9 cellular contexts compared by ENCODE assay signal in the genomic region with DNA sequence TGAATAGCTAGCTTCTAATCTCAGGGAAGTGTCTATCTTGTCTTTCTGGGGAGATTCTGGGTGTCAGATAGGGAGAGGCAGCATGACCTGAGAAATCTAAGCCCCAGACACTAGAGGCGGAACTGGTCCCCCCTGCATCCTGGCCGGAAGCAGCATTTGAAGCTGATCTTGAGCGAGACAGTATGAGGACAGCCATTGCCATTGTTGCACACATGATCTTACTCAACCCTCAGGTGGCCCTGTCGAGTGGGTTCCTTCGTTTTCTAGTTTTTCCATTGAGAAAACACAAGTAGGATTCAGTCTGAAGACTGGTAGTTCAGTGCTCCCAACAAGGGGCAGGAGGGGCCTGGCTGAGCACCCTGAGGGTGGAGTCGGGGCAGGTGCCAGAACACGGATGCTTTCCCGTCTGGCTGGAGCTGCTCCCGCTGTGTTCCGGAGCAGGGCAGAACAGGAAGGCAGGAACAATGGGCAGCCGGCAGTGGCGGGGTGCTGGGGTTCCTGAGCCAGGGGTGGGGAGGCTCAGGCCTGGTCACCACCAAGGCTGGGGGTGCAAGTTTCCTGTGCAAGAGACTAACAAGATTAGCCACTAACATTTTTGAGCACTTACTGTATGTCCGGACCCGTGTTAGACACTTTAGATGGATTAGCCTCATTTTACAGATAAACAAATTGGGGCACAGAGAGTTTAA. TPM values are rescaled to one million over a fixed set of nuclear protein-coding genes. Genes with fewer than 3 reads are reported as not detected.
DNase-seq lines count a peak whose midpoint lies in the region; ATAC-seq and TF ChIP-seq lines count a peak whose summit lies in the region.
"Had no signal": no experiment of that assay in that cellular context is flagged by ENCODE, and none has a peak within 500 bp of the region (broad histone marks: within the 10 kb centered on the region; RNA-seq: fewer than 3 reads in every experiment).

No MANE protein-coding gene starts in this region.

- H3K36me3 Mint-ChIP-seq in HFFc6 (ENCODE audit: low read depth) (peaks cover 15% of the 10 kb centered on the region), Caco-2 (ENCODE audit: insufficient read depth, unreplicated experiment) (peaks cover 21% of the 10 kb centered on the region)
- peaks cover 25% of the 10 kb centered on the region for H3K36me3 Mint-ChIP-seq in activated naive CD8-positive, alpha-beta T cell treated with anti-CD3 and anti-CD28 coated beads for 36 hours
- H3K36me3 Mint-ChIP-seq in stimulated activated effector memory CD8-positive, alpha-beta T cell treated with anti-CD3 and anti-CD28 coated beads, Interleukin-12 subunit alpha, Interleukin-12 subunit beta, amount 100 ng/mL, for 72 hours = peaks cover 10% of the 10 kb centered on the region

- H3K9me3 Mint-ChIP-seq in HFFc6 (no peaks in the 10 kb centered on the region), Caco-2 (ENCODE audit: unreplicated experiment) (no peaks in the 10 kb centered on the region)
- no peaks in the 10 kb centered on the region for H3K9me3 Mint-ChIP-seq in activated naive CD8-positive, alpha-beta T cell treated with anti-CD3 and anti-CD28 coated beads for 36 hours
- H3K9me3 Mint-ChIP-seq in stimulated activated effector memory CD8-positive, alpha-beta T cell treated with anti-CD3 and anti-CD28 coated beads, Interleukin-12 subunit alpha, Interleukin-12 subunit beta, amount 100 ng/mL, for 72 hours = no peaks in the 10 kb centered on the region

- H3K27ac Mint-ChIP-seq in HFFc6 = peak overlapping the region; percentile 68
- H3K27ac Mint-ChIP-seq in activated naive CD8-positive, alpha-beta T cell treated with anti-CD3 and anti-CD28 coated beads for 36 hours = peak overlapping the region; percentile 80
- H3K27ac Mint-ChIP-seq in stimulated activated effector memory CD8-positive, alpha-beta T cell treated with anti-CD3 and anti-CD28 coated beads, Interleukin-12 subunit alpha, Interleukin-12 subunit beta, amount 100 ng/mL, for 72 hours = peak overlapping the region; percentile 72
- H3K27ac Mint-ChIP-seq in Caco-2 (ENCODE audit: unreplicated experiment) = no peak overlapping the region

- DNase-seq in HFFc6 (no peak), right atrium auricular region (ENCODE audit: low spot score) (peak; percentile 84), Caco-2 (no peak), pons (ENCODE audit: low spot score) (no peak), NCI-H187 (lab: John Stamatoyannopoulos, UW) (no peak), HuH-7.5 (ENCODE audit: low spot score) (no peak)
- DNase-seq in activated naive CD8-positive, alpha-beta T cell treated with anti-CD3 and anti-CD28 coated beads for 36 hours = no peak
- DNase-seq in stimulated activated effector memory CD8-positive, alpha-beta T cell treated with anti-CD3 and anti-CD28 coated beads, Interleukin-12 subunit alpha, Interleukin-12 subunit beta, amount 100 ng/mL, for 72 hours (ENCODE audit: low spot score in 2 of 2) = peak; percentile 1 to 43

- intact Hi-C loops in Caco-2 (cut with micrococcal nuclease; ENCODE audit: unreplicated experiment) = no loop called here

- H3K27ac ChIP-seq in right atrium auricular region = peak overlapping the region; percentile 57 to 63
- H3K27ac ChIP-seq: SK-N-MC had no signal

- H3K4me3 ChIP-seq in right atrium auricular region = no peak overlapping the region
- no peak overlapping the region for H3K4me3 ChIP-seq in Caco-2 (ENCODE audit: low read depth, low read length)
- H3K4me3 ChIP-seq: SK-N-MC had no signal

- CTCF ChIA-PET in Caco-2 (lab: Charles Lee) = no interaction called here

- H3K4me1 ChIP-seq in right atrium auricular region = peaks cover 0 to 36% of the 10 kb centered on the region in 2 donors
- H3K4me1 ChIP-seq in Caco-2 = peaks cover 7% of the 10 kb centered on the region

- H3K27me3 Mint-ChIP-seq in HFFc6 (ENCODE audit: insufficient read depth) (peaks cover 2% of the 10 kb centered on the region; the same call in 1 of the 2 replicates), Caco-2 (ENCODE audit: insufficient read depth, unreplicated experiment) (no peaks in the 10 kb centered on the region)
- H3K27me3 Mint-ChIP-seq in activated naive CD8-positive, alpha-beta T cell treated with anti-CD3 and anti-CD28 coated beads for 36 hours = no peaks in the 10 kb centered on the region

- H3K9me3 ChIP-seq in right atrium auricular region (no peaks in the 10 kb centered on the region), Caco-2 (no peaks in the 10 kb centered on the region)

- H3K27me3 ChIP-seq in right atrium auricular region (no peaks in the 10 kb centered on the region), Caco-2 (replicated peaks; ENCODE audit: control insufficient read depth, insufficient read depth, low read length) (no peaks in the 10 kb centered on the region)

- TF ChIP-seq CTCF in HFFc6 (IDR thresholded peaks at IDR 0.05) (no peak), right atrium auricular region (IDR thresholded peaks at IDR 0.05) (no peak), Caco-2 (IDR thresholded peaks at IDR 0.05; ENCODE audit: insufficient read depth in 1 of 2, low read depth in 1 of 2, low read length in 1 of 2, severe bottlenecking in 1 of 2, unreplicated experiment in 1 of 2) (no peak)

- BruUV-seq in Caco-2 (replicated peaks; lab: Mats Ljungman, UMichigan) = no TSS peak

- H3K36me3 ChIP-seq in right atrium auricular region (no peaks in the 10 kb centered on the region), Caco-2 (ENCODE audit: control insufficient read depth, insufficient read depth, low read length) (peaks cover 3% of the 10 kb centered on the region)

- POLR2A ChIA-PET in Caco-2 (lab: Charles Lee) = no interaction called here

- H3K4me3 Mint-ChIP-seq in HFFc6 (0 out of 2 replicates have a peak overlapping the region, but pooled peaks have one; percentile 9), Caco-2 (ENCODE audit: unreplicated experiment) (no peak overlapping the region)
- H3K4me3 Mint-ChIP-seq in activated naive CD8-positive, alpha-beta T cell treated with anti-CD3 and anti-CD28 coated beads for 36 hours = peak overlapping the region; percentile 27
- H3K4me3 Mint-ChIP-seq in stimulated activated effector memory CD8-positive, alpha-beta T cell treated with anti-CD3 and anti-CD28 coated beads, Interleukin-12 subunit alpha, Interleukin-12 subunit beta, amount 100 ng/mL, for 72 hours = no peak overlapping the region

- H3K4me1 Mint-ChIP-seq in HFFc6 (ENCODE audit: low read depth) (peaks cover 45% of the 10 kb centered on the region), Caco-2 (ENCODE audit: low read depth, unreplicated experiment) (no peaks in the 10 kb centered on the region)
- H3K4me1 Mint-ChIP-seq in activated naive CD8-positive, alpha-beta T cell treated with anti-CD3 and anti-CD28 coated beads for 36 hours = peaks cover 31% of the 10 kb centered on the region
- peaks cover 34% of the 10 kb centered on the region for H3K4me1 Mint-ChIP-seq in stimulated activated effector memory CD8-positive, alpha-beta T cell treated with anti-CD3 and anti-CD28 coated beads, Interleukin-12 subunit alpha, Interleukin-12 subunit beta, amount 100 ng/mL, for 72 hours

- ATAC-seq in stimulated activated effector memory CD8-positive, alpha-beta T cell treated with anti-CD3 and anti-CD28 coated beads, Interleukin-12 subunit alpha, Interleukin-12 subunit beta, amount 100 ng/mL, for 72 hours = no peak

RNA-seq across cellular contexts. Expression of gene SDCBP2, which starts 7.9 kb away (rescaled TPM):
- total RNA-seq in HFFc6 (2021; fragmentation: NEBNext Ultra II Directional; extraction: Animal tissue kit (Norgen Biotek cat#: 25700)) = 1 to 10 TPM in 1 of 6 experiments, under 1 TPM in 5; 0.51 to 1.5 (median 0.76) TPM
- total RNA-seq in activated naive CD8-positive, alpha-beta T cell treated with anti-CD3 and anti-CD28 coated beads for 36 hours = 1 to 10 TPM; 3.3 to 3.9 TPM
- total RNA-seq in right atrium auricular region (1 to 10 TPM; 2.9 to 3.9 TPM), Caco-2 (2022) (1.4 and 2.0 TPM in 2 replicates)

RNA-seq across cellular contexts. Expression of gene FKBP1A, which starts 56.0 kb away (rescaled TPM):
- total RNA-seq in HFFc6 (2021; fragmentation: NEBNext Ultra II Directional; extraction: Animal tissue kit (Norgen Biotek cat#: 25700)) = 100 to 1,000 TPM; 437 to 543 (median 491) TPM
- total RNA-seq in activated naive CD8-positive, alpha-beta T cell treated with anti-CD3 and anti-CD28 coated beads for 36 hours = 100 to 1,000 TPM; 315 to 324 TPM
- total RNA-seq in right atrium auricular region (10 to 100 TPM; 73.5 to 98.7 TPM), Caco-2 (2022) (220 and 228 TPM in 2 replicates)

Comparison
In these comparisons a context has a peak if more than half of its experiments do, and no peak if none do; other contexts are left out.
1. DNase-seq: peak in right atrium auricular region (single experiment) and stimulated activated effector memory CD8-positive, alpha-beta T cell treated with anti-CD3 and anti-CD28 coated beads, Interleukin-12 subunit alpha, Interleukin-12 subunit beta, amount 100 ng/mL, for 72 hours (2 of 2); none in HFFc6 (single experiment), activated naive CD8-positive, alpha-beta T cell treated with anti-CD3 and anti-CD28 coated beads for 36 hours (single experiment), Caco-2 (0 of 2), pons (single experiment), NCI-H187 (0 of 2) and HuH-7.5 (single experiment).
2. H3K4me3 Mint-ChIP-seq: peak in HFFc6 (single experiment) and activated naive CD8-positive, alpha-beta T cell treated with anti-CD3 and anti-CD28 coated beads for 36 hours (single experiment); none in stimulated activated effector memory CD8-positive, alpha-beta T cell treated with anti-CD3 and anti-CD28 coated beads, Interleukin-12 subunit alpha, Interleukin-12 subunit beta, amount 100 ng/mL, for 72 hours (single experiment) and Caco-2 (single experiment).